ENCODE assay signal across 3 cellular contexts in the genomic region with DNA sequence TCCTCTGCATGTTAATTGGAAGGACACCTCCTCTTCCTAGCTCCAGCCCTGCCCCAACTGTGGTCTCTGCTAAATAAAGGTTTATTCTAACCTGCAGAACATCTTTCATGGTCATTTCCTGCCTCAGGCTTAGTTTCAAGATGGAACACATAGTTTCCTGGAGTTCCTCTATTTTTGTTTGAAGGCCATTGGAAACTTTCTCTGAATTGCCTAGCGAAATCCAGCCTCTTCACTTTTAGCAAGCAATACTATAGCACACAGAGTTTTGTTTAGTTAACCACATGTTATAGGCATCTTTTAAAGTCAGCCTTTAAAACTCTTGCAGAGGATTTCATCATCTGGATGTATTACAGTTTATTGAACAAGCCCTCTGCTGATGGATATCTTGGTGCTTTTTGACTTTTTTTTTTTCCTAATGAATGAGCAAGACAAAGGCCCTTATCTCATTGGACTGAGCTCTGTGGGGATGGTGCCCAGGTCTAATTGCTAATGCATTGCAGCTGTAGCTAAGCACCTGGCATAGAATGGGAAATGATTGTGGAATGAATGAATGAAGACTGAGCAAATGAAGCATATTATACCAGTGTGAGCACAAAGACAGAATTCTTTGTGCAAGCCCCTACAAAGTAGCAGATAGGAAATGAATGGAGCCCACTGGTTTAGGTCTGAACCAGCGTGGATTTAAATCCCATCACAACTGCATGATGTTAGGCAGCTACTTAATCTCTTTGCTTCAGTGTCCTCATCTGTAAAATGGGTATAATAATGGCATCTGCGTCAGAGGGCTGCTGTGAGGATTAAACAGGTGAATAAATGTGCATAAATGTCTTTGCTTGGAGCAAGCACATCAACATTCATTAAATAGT.
TF ChIP-seq lines count a peak whose summit lies in the region.

No MANE protein-coding gene starts in this region.

TF ChIP-seq in HCT116, 20 proteins besides CTCF, POLR2A, EP300 and RAD21:
- TF ChIP-seq, protein P1, sequence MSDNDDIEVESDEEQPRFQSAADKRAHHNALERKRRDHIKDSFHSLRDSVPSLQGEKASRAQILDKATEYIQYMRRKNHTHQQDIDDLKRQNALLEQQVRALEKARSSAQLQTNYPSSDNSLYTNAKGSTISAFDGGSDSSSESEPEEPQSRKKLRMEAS (IDR thresholded peaks at IDR 0.05), result no peak
- TF ChIP-seq EZH2 (IDR thresholded peaks at IDR 0.05) (no peak), CEBPB (IDR thresholded peaks at IDR 0.05; ENCODE audit: low read depth) (peak; percentile 79), ZNF274 (IDR thresholded peaks at IDR 0.05; ENCODE audit: low read depth, low read length) (no peak)

TF ChIP-seq in SK-N-SH, 30 proteins besides CTCF, POLR2A, EP300 and RAD21:
- 0 out of 2 replicates have a peak, but pooled peaks have one; percentile 24 for TF ChIP-seq FOXJ3 (CRISPR knock-in tag; IDR thresholded peaks at IDR 0.05)
- peak; percentile 12 for TF ChIP-seq CHD2 (IDR thresholded peaks at IDR 0.05; ENCODE audit: low read length, partially characterized antibody)
- TF ChIP-seq GATA2 (CRISPR knock-in tag; IDR thresholded peaks at IDR 0.05), result peak; percentile 92
- TF ChIP-seq RCOR1 (IDR thresholded peaks at IDR 0.05; ENCODE audit: low read length), result 0 out of 2 replicates have a peak, but pooled peaks have one; percentile 16
- TF ChIP-seq ELF1 (IDR thresholded peaks at IDR 0.05), result no peak
TF ChIP-seq in SK-N-SH: peak in this region for 4.

TF ChIP-seq in H1, 55 proteins besides CTCF, POLR2A, EP300 and RAD21:
- TF ChIP-seq YY1 (IDR thresholded peaks at IDR 0.05; ENCODE audit: low read depth, low read length) (no peak), KDM1A (IDR thresholded peaks at IDR 0.05; ENCODE audit: borderline replicate concordance, low read length) (0 out of 2 replicates have a peak, but pooled peaks have one; percentile 52)
TF ChIP-seq in H1: peak in this region for 1.
